ENCODE assay signal across 8 cellular contexts in the genomic region with DNA sequence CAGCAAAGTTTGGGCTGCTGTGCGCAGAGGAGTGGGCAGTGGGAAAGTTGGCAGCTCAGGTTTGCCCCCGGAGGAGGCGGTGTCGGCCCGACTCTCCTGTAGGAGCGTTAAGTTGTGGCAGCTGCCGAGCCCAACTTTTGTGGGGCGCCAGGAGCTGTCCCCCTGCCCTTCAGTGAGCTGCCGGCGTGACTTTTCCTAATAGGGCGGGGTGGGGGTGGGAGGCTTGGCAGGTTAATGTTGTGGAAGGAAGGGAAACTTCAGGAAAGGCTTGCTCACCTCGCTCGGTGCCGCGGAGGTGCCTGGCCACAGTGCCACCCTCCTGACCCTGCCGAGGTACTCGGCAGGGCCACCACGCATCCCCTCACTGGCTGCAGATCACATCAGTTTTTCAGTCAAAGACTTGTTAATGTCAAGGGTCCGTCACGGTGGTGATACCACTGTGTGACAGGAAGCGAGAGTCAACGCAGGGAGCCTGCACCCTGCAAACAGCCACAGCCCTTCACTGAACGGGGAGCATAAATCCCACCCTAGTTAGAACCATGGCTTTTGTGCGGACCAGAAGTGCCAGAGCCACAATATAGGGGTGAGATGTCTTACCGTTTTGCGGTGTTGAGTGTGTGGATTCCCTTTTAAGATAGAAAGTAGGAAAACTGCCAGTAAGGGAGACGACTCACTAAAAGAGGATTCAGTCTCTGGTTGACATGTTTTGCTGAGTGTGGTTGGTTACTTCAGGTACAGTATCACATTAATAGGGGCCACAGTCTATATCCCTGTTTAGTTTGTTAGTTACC. TPM values are rescaled to one million over a fixed set of nuclear protein-coding genes. Genes with fewer than 3 reads are reported as not detected.
DNase-seq lines count a peak whose midpoint lies in the region; ATAC-seq and TF ChIP-seq lines count a peak whose summit lies in the region.

No MANE protein-coding gene starts in this region.

- H3K9me3 ChIP-seq in ascending aorta, result no peaks in the 10 kb centered on the region
- no peaks in the 10 kb centered on the region for H3K9me3 ChIP-seq in iPS-18a (ENCODE audit: control insufficient read depth, low read depth, low read length)

- H3K4me3 ChIP-seq in AG10803 (ENCODE audit: low read length) (peak overlapping the region; percentile 87), ascending aorta (peak overlapping the region; percentile 90 to 95), iPS-18a (ENCODE audit: low read length) (peak overlapping the region; percentile 88), skeletal muscle cell (ENCODE audit: low read depth, low read length) (peak overlapping the region; percentile 77)

- peaks cover 55% of the 10 kb centered on the region for H3K4me1 Mint-ChIP-seq in T-helper 1 cell treated with Interleukin-12 subunit alpha and Interleukin-12 subunit beta and Interleukin-4 antibody, amounts not matched to agents 30 μg/mL and 1 μg/mL, for 36 hours (ENCODE audit: low read depth)

- peaks cover 28% of the 10 kb centered on the region for H3K36me3 Mint-ChIP-seq in T-helper 1 cell treated with Interleukin-12 subunit alpha and Interleukin-12 subunit beta and Interleukin-4 antibody, amounts not matched to agents 30 μg/mL and 1 μg/mL, for 36 hours (ENCODE audit: low read depth)

- H3K36me3 ChIP-seq in ascending aorta (no peaks in the 10 kb centered on the region), iPS-18a (ENCODE audit: control insufficient read depth, low read depth, low read length) (no peaks in the 10 kb centered on the region)

- peak; percentile 17 for DNase-seq in AG10803 (ENCODE audit: low read depth)
- peak in 1 of 2 donors; percentile 69 for DNase-seq in ascending aorta (ENCODE audit: low spot score in 2 of 2)
- DNase-seq in skeletal muscle cell (ENCODE audit: low read depth), result no peak
- DNase-seq in SKM-1 (lab: John Stamatoyannopoulos, UW; ENCODE audit: unreplicated experiment), result no peak

- H3K27me3 ChIP-seq in ascending aorta (no peaks in the 10 kb centered on the region), iPS-18a (ENCODE audit: control insufficient read depth, insufficient read depth, low read length) (peaks cover 34% of the 10 kb centered on the region)

- H3K27ac ChIP-seq in ascending aorta (peak overlapping the region; percentile 92 to 94), iPS-18a (ENCODE audit: low read length) (no peak overlapping the region)

- ATAC-seq in GM19035 (IDR thresholded peaks at IDR 0.05; ENCODE audit: unreplicated experiment), result peak; percentile 20
- peak; percentile 32 for ATAC-seq in HG03354 (IDR thresholded peaks at IDR 0.05; ENCODE audit: poor library complexity, severe bottlenecking, unreplicated experiment)

- intact Hi-C loops in ascending aorta (cut with DNase I), result loop anchor here (5.0 to 10.0 kb wide), 3 partner anchors 274 to 1836 kb away; a partner anchor contains a TSS

- TF ChIP-seq CTCF in AG10803 (conservative IDR thresholded peaks at IDR 0.05; ENCODE audit: low read length) (no peak), ascending aorta (IDR thresholded peaks at IDR 0.05) (no peak)

- H3K9ac ChIP-seq in iPS-18a (ENCODE audit: low read length), result peak overlapping the region; percentile 49

- no peaks in the 10 kb centered on the region for H3K9me3 Mint-ChIP-seq in T-helper 1 cell treated with Interleukin-12 subunit alpha and Interleukin-12 subunit beta and Interleukin-4 antibody, amounts not matched to agents 30 μg/mL and 1 μg/mL, for 36 hours

- no peaks in the 10 kb centered on the region for H3K27me3 Mint-ChIP-seq in T-helper 1 cell treated with Interleukin-12 subunit alpha and Interleukin-12 subunit beta and Interleukin-4 antibody, amounts not matched to agents 30 μg/mL and 1 μg/mL, for 36 hours (ENCODE audit: low read depth)

- H3K4me3 Mint-ChIP-seq in T-helper 1 cell treated with Interleukin-12 subunit alpha and Interleukin-12 subunit beta and Interleukin-4 antibody, amounts not matched to agents 30 μg/mL and 1 μg/mL, for 36 hours, result peak overlapping the region; percentile 91

- H3K4me1 ChIP-seq in ascending aorta, result peaks cover 4 to 13% of the 10 kb centered on the region in 2 donors
- peaks cover 15% of the 10 kb centered on the region for H3K4me1 ChIP-seq in iPS-18a (ENCODE audit: control insufficient read depth, low read depth, low read length)

- peak overlapping the region; percentile 95 for H3K27ac Mint-ChIP-seq in T-helper 1 cell treated with Interleukin-12 subunit alpha and Interleukin-12 subunit beta and Interleukin-4 antibody, amounts not matched to agents 30 μg/mL and 1 μg/mL, for 36 hours

RNA-seq across cellular contexts. Expression of a gene that starts 0.7 kb away (rescaled TPM):
- 35.3 TPM for total RNA-seq in ascending aorta
